Comparison of ENCODE assay signal across 1 cellular context in genomic region chr1:19178734-19179398, GRCh38.
TF ChIP-seq lines count a peak whose summit lies in the region.

No MANE protein-coding gene starts in this region.

TF ChIP-seq in K562, 482 proteins besides CTCF, POLR2A, EP300 and RAD21 (continued from another document):
- TF ChIP-seq ZNF511 (CRISPR knock-in tag; IDR thresholded peaks at IDR 0.05): no peak
- TF ChIP-seq RREB1 (CRISPR knock-in tag; IDR thresholded peaks at IDR 0.05): no peak
- no peak for TF ChIP-seq GTF2E2 (tag; IDR thresholded peaks at IDR 0.05)
- no peak for TF ChIP-seq RBM34 (IDR thresholded peaks at IDR 0.05; ENCODE audit: borderline replicate concordance, insufficient read depth, low read length)
- TF ChIP-seq ZNF609 (CRISPR knock-in tag; IDR thresholded peaks at IDR 0.05; ENCODE audit: borderline replicate concordance): no peak
- TF ChIP-seq NCOA2 (IDR thresholded peaks at IDR 0.05; ENCODE audit: partially characterized antibody in 2 of 2): no peak
- TF ChIP-seq FOXJ3 (CRISPR knock-in tag; IDR thresholded peaks at IDR 0.05): no peak
- no peak for TF ChIP-seq NR3C1 (CRISPR knock-in tag; IDR thresholded peaks at IDR 0.05)
- no peak for TF ChIP-seq ZNF436 (CRISPR knock-in tag; IDR thresholded peaks at IDR 0.05)
